In genomic region chr1:61332196-61332753, GRCh38 we compare ENCODE assay signal across 9 cellular contexts.
DNase-seq lines count a peak whose midpoint lies in the region; ATAC-seq lines count a peak whose summit lies in the region.
"Had no signal": no experiment of that assay in that cellular context is flagged by ENCODE, and none has a peak within 500 bp of the region (broad histone marks: within the 10 kb centered on the region; RNA-seq: fewer than 3 reads in every experiment).

No MANE protein-coding gene starts in this region.

- intact Hi-C loops in left ventricle myocardium superior (cut with micrococcal nuclease): loop anchor here (10.0 kb wide), 1 partner anchor 247 kb away; the partner anchor contains the start of gene NFIA

- peak; percentile 97 for ATAC-seq in GM21737 (IDR thresholded peaks at IDR 0.05; ENCODE audit: unreplicated experiment)
- ATAC-seq in HG03432 (IDR thresholded peaks at IDR 0.05; ENCODE audit: unreplicated experiment): peak; percentile 99
- peak; percentile 98 for ATAC-seq in stimulated activated naive CD8-positive, alpha-beta T cell treated with anti-CD3 and anti-CD28 coated beads, Interleukin-15, amount 100 ng/mL, for 72 hours
- no peak for ATAC-seq in left ventricle myocardium superior

- peak overlapping the region in 1 of 2 donors; percentile 54 for H3K27ac Mint-ChIP-seq in stimulated activated naive CD8-positive, alpha-beta T cell treated with anti-CD3 and anti-CD28 coated beads, Interleukin-15, amount 100 ng/mL, for 72 hours

- no peaks in the 10 kb centered on the region for H3K27me3 Mint-ChIP-seq in stimulated activated naive CD8-positive, alpha-beta T cell treated with anti-CD3 and anti-CD28 coated beads, Interleukin-15, amount 100 ng/mL, for 72 hours

- peak; percentile 35 for DNase-seq in stimulated activated CD4-positive, alpha-beta T cell treated with anti-CD3 and anti-CD28 coated beads, Interleukin-15, amount 100 ng/mL, for 24 hours
- no peak for DNase-seq in stimulated activated CD4-positive, alpha-beta T cell treated with anti-CD3 and anti-CD28 coated beads, Interleukin-4, amount 100 ng/mL, for 1 hour
- DNase-seq in stimulated activated naive CD8-positive, alpha-beta T cell treated with anti-CD3 and anti-CD28 coated beads, Interleukin-15, amount 100 ng/mL, for 72 hours: peak; percentile 26 to 51
- DNase-seq in NCI-H2081 treated with DMSO at 0.1 percent for 48 hours (lab: John Stamatoyannopoulos, UW) (no peak), nucleus accumbens (lab: John Stamatoyannopoulos, UW) (no peak), left ventricle myocardium superior (no peak)
- DNase-seq: WERI-Rb-1 had no signal

- peak overlapping the region; percentile 44 to 67 for H3K4me3 Mint-ChIP-seq in stimulated activated naive CD8-positive, alpha-beta T cell treated with anti-CD3 and anti-CD28 coated beads, Interleukin-15, amount 100 ng/mL, for 72 hours

- H3K9me3 Mint-ChIP-seq in stimulated activated naive CD8-positive, alpha-beta T cell treated with anti-CD3 and anti-CD28 coated beads, Interleukin-15, amount 100 ng/mL, for 72 hours: no peaks in the 10 kb centered on the region

- H3K4me1 Mint-ChIP-seq in stimulated activated naive CD8-positive, alpha-beta T cell treated with anti-CD3 and anti-CD28 coated beads, Interleukin-15, amount 100 ng/mL, for 72 hours: peaks cover 26% of the 10 kb centered on the region

Comparison
In these comparisons a context has a peak if more than half of its experiments do, and no peak if none do; other contexts are left out.
1. DNase-seq: peak in stimulated activated CD4-positive, alpha-beta T cell treated with anti-CD3 and anti-CD28 coated beads, Interleukin-15, amount 100 ng/mL, for 24 hours (single experiment) and stimulated activated naive CD8-positive, alpha-beta T cell treated with anti-CD3 and anti-CD28 coated beads, Interleukin-15, amount 100 ng/mL, for 72 hours (2 of 2); none in stimulated activated CD4-positive, alpha-beta T cell treated with anti-CD3 and anti-CD28 coated beads, Interleukin-4, amount 100 ng/mL, for 1 hour (single experiment), NCI-H2081 treated with DMSO at 0.1 percent for 48 hours (single experiment), nucleus accumbens (0 of 56) and left ventricle myocardium superior (single experiment).